ENCODE assay signal across 27 cellular contexts in the genomic region with DNA sequence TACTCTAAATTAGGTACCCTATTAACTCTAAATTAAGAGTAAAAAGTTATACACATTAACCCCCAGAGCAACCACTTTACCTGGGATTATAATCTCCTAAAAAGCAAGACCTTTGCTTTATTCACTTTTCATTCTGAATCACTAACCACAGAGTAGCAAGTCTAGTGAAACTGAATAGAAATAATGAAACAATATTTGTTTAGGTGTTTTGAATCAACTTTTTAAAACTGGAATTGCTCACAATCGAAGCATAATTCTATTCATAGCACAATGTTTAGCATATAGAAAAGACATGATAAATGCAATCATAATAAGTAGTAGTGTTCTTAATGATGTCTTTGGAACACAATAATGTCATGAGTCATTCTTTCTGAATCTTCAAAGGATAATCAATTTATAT.
"Had no signal": no experiment of that assay in that cellular context is flagged by ENCODE, and none has a peak within 500 bp of the region (broad histone marks: within the 10 kb centered on the region; RNA-seq: fewer than 3 reads in every experiment).

No MANE protein-coding gene starts in this region.

- H3K27ac Mint-ChIP-seq: activated naive CD4-positive, alpha-beta T cell treated with anti-CD3 and anti-CD28 coated beads for 36 hours; activated naive CD8-positive, alpha-beta T cell treated with anti-CD3 and anti-CD28 coated beads, Interleukin-2, amount 10 ng/mL, durations not matched to agents 7 days and 5 days; endodermal cell; mesothelial cell of epicardium; natural killer cell; stimulated activated naive CD8-positive, alpha-beta T cell treated with anti-CD3 and anti-CD28 coated beads, Interleukin-15, amount 100 ng/mL, for 72 hours had no signal

- H3K9me3 ChIP-seq: esophagus squamous epithelium, neutrophil, ovary, tibial artery had no signal

- H3K36me3 Mint-ChIP-seq: activated naive CD8-positive, alpha-beta T cell treated with anti-CD3 and anti-CD28 coated beads, Interleukin-2, amount 10 ng/mL, durations not matched to agents 7 days and 5 days; natural killer cell had no signal

- ATAC-seq: activated T-cell treated with anti-CD3 and anti-CD28 coated beads, Interleukin-2, amount 50 U/mL, for 4 hours; gastrocnemius medialis; left ventricle myocardium superior; natural killer cell; psoas muscle; right cardiac atrium; stimulated activated naive CD8-positive, alpha-beta T cell treated with anti-CD3 and anti-CD28 coated beads, Interleukin-15, amount 100 ng/mL, for 72 hours had no signal

- H3K9me3 Mint-ChIP-seq: endodermal cell had no signal

- H3K4me3 ChIP-seq: coronary artery, esophagus squamous epithelium, gastrocnemius medialis, ovary, psoas muscle, tibial artery had no signal

- H3K36me3 ChIP-seq: esophagus squamous epithelium, gastrocnemius medialis, neutrophil, ovary, tibial artery had no signal

- H3K4me1 ChIP-seq: esophagus squamous epithelium, gastrocnemius medialis, psoas muscle, tibial artery had no signal

- H3K4me3 Mint-ChIP-seq: activated naive CD4-positive, alpha-beta T cell treated with anti-CD3 and anti-CD28 coated beads for 36 hours; activated naive CD8-positive, alpha-beta T cell treated with anti-CD3 and anti-CD28 coated beads, Interleukin-2, amount 10 ng/mL, durations not matched to agents 7 days and 5 days; activated T-cell treated with anti-CD3 and anti-CD28 coated beads, Interleukin-2, amount 50 U/mL, for 4 hours; endodermal cell; mesothelial cell of epicardium; natural killer cell; stimulated activated naive CD8-positive, alpha-beta T cell treated with anti-CD3 and anti-CD28 coated beads, Interleukin-15, amount 100 ng/mL, for 72 hours had no signal

- H3K27ac ChIP-seq: coronary artery, esophagus squamous epithelium, gastrocnemius medialis, neutrophil, ovary, psoas muscle, tibial artery had no signal

- DNase-seq: activated CD4-positive, alpha-beta T cell treated with anti-CD3 and anti-CD28 coated beads for 1 hour; activated CD4-positive, alpha-beta T cell treated with anti-CD3 and anti-CD28 coated beads, Interleukin-2, amount 50 U/mL, for 4 hours; activated CD8-positive, alpha-beta memory T cell treated with anti-CD3 and anti-CD28 coated beads for 24 hours; activated CD8-positive, alpha-beta memory T cell treated with anti-CD3 and anti-CD28 coated beads, Interleukin-2, amount 50 U/mL, for 4 hours; activated effector memory CD4-positive, alpha-beta T cell treated with Interleukin-2 at 50 U/mL for 16 hours; activated naive CD4-positive, alpha-beta T cell treated with anti-CD3 and anti-CD28 coated beads for 36 hours; activated naive CD8-positive, alpha-beta T cell treated with anti-CD3 and anti-CD28 coated beads, Interleukin-2, amount 10 ng/mL, durations not matched to agents 7 days and 5 days; activated T-cell treated with anti-CD3 and anti-CD28 coated beads, Interleukin-2, amount 50 U/mL, for 4 hours; amygdala; cerebellar nuclear complex; endodermal cell; esophagus squamous epithelium; gastrocnemius medialis; head of caudate nucleus; hypothalamus; left ventricle myocardium superior; mammary epithelial cell; natural killer cell; ovary; psoas muscle; right cardiac atrium; stimulated activated CD4-positive, alpha-beta T cell treated with anti-CD3 and anti-CD28 coated beads, Interleukin-12 subunit alpha, Interleukin-12 subunit beta, amount 100 ng/mL, for 4 hours; stimulated activated naive CD8-positive, alpha-beta T cell treated with anti-CD3 and anti-CD28 coated beads, Interleukin-15, amount 100 ng/mL, for 72 hours; tibial artery had no signal

- H3K27me3 ChIP-seq: esophagus squamous epithelium, gastrocnemius medialis, neutrophil, ovary, tibial artery had no signal

- H3K4me1 Mint-ChIP-seq: activated naive CD8-positive, alpha-beta T cell treated with anti-CD3 and anti-CD28 coated beads, Interleukin-2, amount 10 ng/mL, durations not matched to agents 7 days and 5 days; mesothelial cell of epicardium; natural killer cell; stimulated activated naive CD8-positive, alpha-beta T cell treated with anti-CD3 and anti-CD28 coated beads, Interleukin-15, amount 100 ng/mL, for 72 hours had no signal

- H3K27me3 Mint-ChIP-seq: stimulated activated naive CD8-positive, alpha-beta T cell treated with anti-CD3 and anti-CD28 coated beads, Interleukin-15, amount 100 ng/mL, for 72 hours had no signal
